In the genomic region with DNA sequence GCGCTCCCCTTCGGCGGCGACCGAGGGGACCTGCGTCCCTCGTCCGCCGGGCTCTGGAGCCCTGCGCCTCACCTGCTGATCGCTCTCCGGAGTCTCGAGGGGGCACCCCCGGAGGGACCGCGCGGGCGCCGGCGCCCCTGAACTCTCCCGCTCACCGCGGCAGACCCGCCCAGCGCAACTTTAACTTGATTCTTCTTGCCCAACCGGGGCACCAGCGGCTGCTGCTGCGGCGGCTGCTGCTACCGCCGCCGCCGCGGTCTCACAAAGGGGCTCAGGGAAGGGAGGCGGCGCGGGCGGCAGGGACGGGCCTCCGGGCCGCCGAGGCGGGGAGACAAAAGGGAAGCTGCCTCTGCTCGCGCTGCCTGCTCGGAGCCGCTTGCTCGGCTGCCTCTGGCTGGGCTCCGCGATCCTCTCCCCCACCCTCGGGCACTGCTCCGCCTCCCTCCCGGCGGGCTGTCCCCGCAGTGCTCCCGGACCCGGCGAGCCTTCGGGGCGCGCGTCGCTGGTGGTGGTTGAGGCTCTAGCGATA, we compare ENCODE assay signal across 8 cellular contexts. TPM values are rescaled to one million over a fixed set of nuclear protein-coding genes. Genes with fewer than 3 reads are reported as not detected.
DNase-seq lines count a peak whose midpoint lies in the region; ATAC-seq and TF ChIP-seq lines count a peak whose summit lies in the region.

Gene PPM1L, plus strand, starts transcription at position 456 of the 529 bp plus-strand sequence.

- peak within 1 kb of the TSS; percentile 88 for H3K27ac Mint-ChIP-seq in T-helper 17 cell

- peak within 1 kb of the TSS; percentile 71 for H3K4me3 ChIP-seq in astrocyte of the cerebellum (ENCODE audit: low read depth, low read length)

- H3K27me3 Mint-ChIP-seq in T-helper 17 cell = peaks cover 16% of the 10 kb centered on the region

- DNase-seq in ELR (ENCODE audit: low read depth) (peak; percentile 51), T-helper 17 cell (peak; percentile 47 to 55 (median 47)), astrocyte of the cerebellum (ENCODE audit: low read depth) (peak; percentile 11), hypothalamus (lab: John Stamatoyannopoulos, UW) (peak in 43 of 51 donors; percentile 14 to 92 (median 58)), sciatic nerve (ENCODE audit: low spot score) (peak; percentile 76), NCI-H2029 (lab: John Stamatoyannopoulos, UW) (no peak)

- H3K9me3 ChIP-seq in T-helper 17 cell (ENCODE audit: control insufficient read depth, low read length, poor library complexity, severe bottlenecking) = no peaks in the 10 kb centered on the region

- peak; percentile 47 for ATAC-seq in GM21619 (IDR thresholded peaks at IDR 0.05; ENCODE audit: unreplicated experiment)
- peak; percentile 53 for ATAC-seq in T-helper 17 cell
- ATAC-seq in sciatic nerve = peak; percentile 41

- no peak for TF ChIP-seq CTCF in astrocyte of the cerebellum (IDR thresholded peaks at IDR 0.05; ENCODE audit: low read depth, low read length, missing control alignments)

- intact Hi-C loops in sciatic nerve (cut with DNase I) = no loop called here

- no peak for TF ChIP-seq RAD21 in Ishikawa (IDR thresholded peaks at IDR 0.05; ENCODE audit: low read depth)

- H3K36me3 Mint-ChIP-seq in T-helper 17 cell (ENCODE audit: low read depth) = no peaks in the 10 kb centered on the region

- in situ Hi-C loops in astrocyte of the cerebellum (cut with HindIII; ENCODE audit: low sequenced_read_pairs) = no loop called here

- peak within 1 kb of the TSS; percentile 95 for H3K4me3 Mint-ChIP-seq in T-helper 17 cell

- H3K4me1 Mint-ChIP-seq in T-helper 17 cell = peaks cover 19% of the 10 kb centered on the region

- TF ChIP-seq EP300 in Ishikawa (IDR thresholded peaks at IDR 0.05; ENCODE audit: borderline replicate concordance) = no peak

TF ChIP-seq in Ishikawa, 13 proteins besides CTCF, POLR2A, EP300 and RAD21:
- TF ChIP-seq TAF1 (IDR thresholded peaks at IDR 0.05; ENCODE audit: low read depth) (0 out of 2 replicates have a peak, but pooled peaks have one; percentile 39), TCF12 (IDR thresholded peaks at IDR 0.05; ENCODE audit: low read depth) (no peak), REST (IDR thresholded peaks at IDR 0.05; ENCODE audit: low read depth) (no peak), CREB1 (IDR thresholded peaks at IDR 0.05; ENCODE audit: low read depth) (no peak), YY1 (IDR thresholded peaks at IDR 0.05; ENCODE audit: low read depth) (no peak), ZBTB7A (IDR thresholded peaks at IDR 0.05; ENCODE audit: low read depth) (no peak; the same call in 1 of the 2 replicates), EGR1 (IDR thresholded peaks at IDR 0.05) (no peak), FOXM1 (IDR thresholded peaks at IDR 0.05; ENCODE audit: borderline replicate concordance, low read depth) (no peak), NFIC (IDR thresholded peaks at IDR 0.05) (no peak), CEBPB (IDR thresholded peaks at IDR 0.05) (no peak), TEAD4 (IDR thresholded peaks at IDR 0.05) (no peak)
- TF ChIP-seq, protein P1, sequence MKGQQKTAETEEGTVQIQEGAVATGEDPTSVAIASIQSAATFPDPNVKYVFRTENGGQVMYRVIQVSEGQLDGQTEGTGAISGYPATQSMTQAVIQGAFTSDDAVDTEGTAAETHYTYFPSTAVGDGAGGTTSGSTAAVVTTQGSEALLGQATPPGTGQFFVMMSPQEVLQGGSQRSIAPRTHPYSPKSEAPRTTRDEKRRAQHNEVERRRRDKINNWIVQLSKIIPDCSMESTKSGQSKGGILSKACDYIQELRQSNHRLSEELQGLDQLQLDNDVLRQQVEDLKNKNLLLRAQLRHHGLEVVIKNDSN (IDR thresholded peaks at IDR 0.05) = no peak
- TF ChIP-seq, protein P2, sequence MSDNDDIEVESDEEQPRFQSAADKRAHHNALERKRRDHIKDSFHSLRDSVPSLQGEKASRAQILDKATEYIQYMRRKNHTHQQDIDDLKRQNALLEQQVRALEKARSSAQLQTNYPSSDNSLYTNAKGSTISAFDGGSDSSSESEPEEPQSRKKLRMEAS (IDR thresholded peaks at IDR 0.05) = peak; percentile 17; the same call in 1 of the 2 replicates
TF ChIP-seq in Ishikawa: peak in this region for 2.

RNA-seq across cellular contexts. Expression of gene PPM1L, which starts in this region (rescaled TPM):
- total RNA-seq in T-helper 17 cell (10 to 100 TPM in 1 of 2 donors, 1 to 10 TPM in 1; 3.5 to 14.6 TPM), sciatic nerve (10.0 TPM)
